ENCODE assay signal across 11 cellular contexts in genomic region chr5:89484962-89485361, GRCh38.
"Had no signal": no experiment of that assay in that cellular context is flagged by ENCODE, and none has a peak within 500 bp of the region (broad histone marks: within the 10 kb centered on the region; RNA-seq: fewer than 3 reads in every experiment).

No MANE protein-coding gene starts in this region.

- H3K4me3 ChIP-seq: GM23248, GM23338, HAP-1 had no signal

- H3K4me3 Mint-ChIP-seq: GM23338, H9, HFFc6 had no signal

- H3K36me3 ChIP-seq: HAP-1 had no signal

- H3K9me3 Mint-ChIP-seq: GM23338, HFFc6 had no signal

- ATAC-seq: GM23338, HCT116 had no signal

- H3K4me2 ChIP-seq: GM23338 had no signal

- FAIRE-seq: H1, H54 had no signal

- H3K4me1 ChIP-seq: HAP-1 had no signal

- H3K27ac ChIP-seq: GM23248 had no signal

- DNase-seq: GM23248, GOT3, H7, H9, HCEC 1CT, HFFc6 had no signal

- H3K9me3 ChIP-seq: HAP-1 had no signal

- H3K27ac Mint-ChIP-seq: GM23338, H9, HFFc6 had no signal

- H2AFZ ChIP-seq: GM23248, GM23338 had no signal

- H3K9ac ChIP-seq: GM23248 had no signal
